2 cellular contexts compared by ENCODE assay signal in genomic region chr12:31984806-31985591, GRCh38.
TF ChIP-seq lines count a peak whose summit lies in the region.

No MANE protein-coding gene starts in this region.

TF ChIP-seq in HepG2, 621 proteins besides CTCF, POLR2A, EP300 and RAD21:
- TF ChIP-seq ZNF558 (CRISPR knock-in tag; IDR thresholded peaks at IDR 0.05; ENCODE audit: borderline replicate concordance) (no peak), HNF4A (CRISPR knock-in tag; IDR thresholded peaks at IDR 0.05) (no peak), ZNF3 (CRISPR knock-in tag; IDR thresholded peaks at IDR 0.05) (no peak), ZFY (CRISPR knock-in tag; IDR thresholded peaks at IDR 0.05) (no peak), KLF9 (CRISPR knock-in tag; IDR thresholded peaks at IDR 0.05; ENCODE audit: low read depth) (no peak), ZNF614 (CRISPR knock-in tag; IDR thresholded peaks at IDR 0.05; ENCODE audit: borderline replicate concordance) (no peak), ETV5 (CRISPR knock-in tag; IDR thresholded peaks at IDR 0.05; ENCODE audit: borderline replicate concordance) (no peak), FOXP4 (CRISPR knock-in tag; IDR thresholded peaks at IDR 0.05) (no peak), FOXJ3 (CRISPR knock-in tag; IDR thresholded peaks at IDR 0.05; ENCODE audit: borderline replicate concordance) (no peak), KLF13 (CRISPR knock-in tag; IDR thresholded peaks at IDR 0.05) (no peak), ZNF75D (CRISPR knock-in tag; IDR thresholded peaks at IDR 0.05; ENCODE audit: borderline replicate concordance) (no peak), RXRA (CRISPR knock-in tag; IDR thresholded peaks at IDR 0.05) (no peak), SATB2 (CRISPR knock-in tag; IDR thresholded peaks at IDR 0.05) (no peak), CREB1 (IDR thresholded peaks at IDR 0.05) (no peak), CREB1 (CRISPR knock-in tag; IDR thresholded peaks at IDR 0.05) (no peak), CHCHD3 (CRISPR knock-in tag; IDR thresholded peaks at IDR 0.05) (no peak), MYC (CRISPR knock-in tag; IDR thresholded peaks at IDR 0.05; ENCODE audit: borderline replicate concordance) (no peak), ZNF569 (CRISPR knock-in tag; IDR thresholded peaks at IDR 0.05; ENCODE audit: borderline replicate concordance) (no peak)

TF ChIP-seq in H1, 55 proteins besides CTCF, POLR2A, EP300 and RAD21:
- peak; percentile 29; the same call in 1 of the 2 replicates for TF ChIP-seq E2F6 (IDR thresholded peaks at IDR 0.05)
- TF ChIP-seq GTF2F1 (IDR thresholded peaks at IDR 0.05; ENCODE audit: borderline replicate concordance, low read depth, low read length): peak; percentile 60; the same call in 1 of the 2 replicates
- no peak for TF ChIP-seq SP1 (IDR thresholded peaks at IDR 0.05; ENCODE audit: low read depth, low read length)
- TF ChIP-seq MAX (IDR thresholded peaks at IDR 0.05): peak; percentile 22; the same call in 1 of the 2 replicates
